26 cellular contexts compared by ENCODE assay signal in genomic region chr16:3274947-3275346, GRCh38. TPM values are rescaled to one million over a fixed set of nuclear protein-coding genes. Genes with fewer than 3 reads are reported as not detected.
"Had no signal": no experiment of that assay in that cellular context is flagged by ENCODE, and none has a peak within 500 bp of the region (broad histone marks: within the 10 kb centered on the region; RNA-seq: fewer than 3 reads in every experiment).

No MANE protein-coding gene starts in this region.

- H3K4me3 Mint-ChIP-seq: mesothelial cell of epicardium, naive B cell, nephron had no signal

- H3K4me1 Mint-ChIP-seq: mesothelial cell of epicardium, nephron had no signal

- H3K27me3 ChIP-seq: dorsolateral prefrontal cortex, gastrocnemius medialis, pancreas, stomach, tibial artery, upper lobe of left lung had no signal

- H3K27ac Mint-ChIP-seq: mesothelial cell of epicardium, nephron had no signal

- H3K9me3 Mint-ChIP-seq: mesothelial cell of epicardium had no signal

- H3K4me3 ChIP-seq: dorsolateral prefrontal cortex, gastrocnemius medialis, mucosa of descending colon, pancreas, smooth muscle cell, stomach, tibial artery, upper lobe of left lung had no signal

- H3K4me1 ChIP-seq: gastrocnemius medialis, pancreas, stomach, tibial artery, upper lobe of left lung had no signal

- H3K36me3 Mint-ChIP-seq: mesothelial cell of epicardium, naive B cell had no signal

- H3K9me3 ChIP-seq: gastrocnemius medialis, mucosa of descending colon, pancreas, stomach, upper lobe of left lung had no signal

- H3K27ac ChIP-seq: dorsolateral prefrontal cortex, gastrocnemius medialis, pancreas, stomach, tibial artery, upper lobe of left lung had no signal

- FAIRE-seq: colon, kidney, pancreas, urothelium cell line had no signal

- ATAC-seq: gastrocnemius medialis, left lobe of liver, mucosa of descending colon, sciatic nerve had no signal

- H3K4me2 ChIP-seq: smooth muscle cell had no signal

- DNase-seq: dorsolateral prefrontal cortex; effector CD4-positive, alpha-beta T cell; gastrocnemius medialis; kidney; mesenchymal stem cell; mucosa of descending colon; naive B cell; pancreas; stimulated activated CD4-positive, alpha-beta T cell treated with anti-CD3 and anti-CD28 coated beads, Interleukin-12 subunit alpha, Interleukin-12 subunit beta, amount 100 ng/mL, for 4 hours; stimulated activated CD4-positive, alpha-beta T cell treated with anti-CD3 and anti-CD28 coated beads, Interleukin-1b, Interleukin-23, amount 100 ng/mL, for 48 hours; stimulated activated CD4-positive, alpha-beta T cell treated with anti-CD3 and anti-CD28 coated beads, Interleukin-4, amount 100 ng/mL, for 1 hour; stimulated activated CD8-positive, alpha-beta memory T cell treated with anti-CD3 and anti-CD28 coated beads, Interleukin-4, amount 100 ng/mL, for 48 hours; stimulated activated naive CD4-positive, alpha-beta T cell treated with Interleukin-2 at 50 U/mL for 16 hours; stomach; tibial artery; upper lobe of left lung had no signal

- H3K36me3 ChIP-seq: gastrocnemius medialis, pancreas, stomach, tibial artery, upper lobe of left lung had no signal

- H3K27me3 Mint-ChIP-seq: naive B cell had no signal

RNA-seq across cellular contexts. Expression of gene MEFV, which starts 18.5 kb away (rescaled TPM):
- total RNA-seq: glomerular endothelial cell, lung microvascular endothelial cell, mesothelial cell of epicardium, pulmonary artery endothelial cell, smooth muscle cell had no signal
- polyA plus RNA-seq: smooth muscle cell had no signal
